ENCODE assay signal across 24 cellular contexts in the genomic region with DNA sequence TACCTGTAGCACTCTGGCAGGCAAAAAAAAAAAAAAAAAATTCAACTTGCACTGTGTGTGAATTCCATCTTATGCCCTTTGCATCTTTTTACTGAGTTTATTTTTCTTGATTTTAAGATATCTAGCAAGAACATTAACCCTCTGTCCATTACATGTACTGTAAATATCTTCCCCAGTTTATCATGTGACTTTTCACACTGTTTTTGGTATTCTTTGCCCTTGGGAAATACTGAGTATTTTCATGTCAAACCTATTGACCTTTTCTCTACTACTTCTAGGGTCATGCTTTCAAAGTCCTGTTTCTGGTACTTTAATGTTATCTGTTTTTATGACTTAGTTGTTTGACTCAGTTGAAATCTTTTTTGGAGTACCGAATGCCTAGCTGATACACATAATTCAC. TPM values are rescaled to one million over a fixed set of nuclear protein-coding genes. Genes with fewer than 3 reads are reported as not detected.
"Had no signal": no experiment of that assay in that cellular context is flagged by ENCODE, and none has a peak within 500 bp of the region (broad histone marks: within the 10 kb centered on the region; RNA-seq: fewer than 3 reads in every experiment).

No MANE protein-coding gene starts in this region.

- H3K9me3 ChIP-seq: esophagus squamous epithelium, upper lobe of left lung had no signal

- H3K27me3 Mint-ChIP-seq: activated naive CD8-positive, alpha-beta T cell treated with anti-CD3 and anti-CD28 coated beads, Interleukin-2, amount 50 U/mL, for 24 hours; effector memory CD8-positive, alpha-beta T cell had no signal

- DNase-seq: activated CD4-positive, alpha-beta T cell treated with anti-CD3 and anti-CD28 coated beads for 1 hour; activated CD4-positive, alpha-beta T cell treated with anti-CD3 and anti-CD28 coated beads, Interleukin-2, amount 50 U/mL, for 48 hours; activated CD8-positive, alpha-beta memory T cell treated with anti-CD3 and anti-CD28 coated beads, Interleukin-2, amount 50 U/mL, for 48 hours; activated naive CD4-positive, alpha-beta T cell treated with Interleukin-2 at 50 U/mL for 16 hours; activated naive CD8-positive, alpha-beta T cell treated with anti-CD3 and anti-CD28 coated beads, Interleukin-2, amount 50 U/mL, for 24 hours; activated T-cell treated with anti-CD3 and anti-CD28 coated beads, Interleukin-2, amount 50 U/mL, for 4 hours; anterior cingulate cortex; central memory CD4-positive, alpha-beta T cell; effector memory CD8-positive, alpha-beta T cell; esophagus squamous epithelium; heart left ventricle; nucleus accumbens; posterior cingulate gyrus; spleen; stimulated activated CD4-positive, alpha-beta T cell treated with anti-CD3 and anti-CD28 coated beads, Interleukin-4, amount 100 ng/mL, for 1 hour; stimulated activated naive CD4-positive, alpha-beta T cell treated with Interleukin-2 at 50 U/mL for 16 hours; upper lobe of left lung had no signal

- H3K27ac Mint-ChIP-seq: activated naive CD8-positive, alpha-beta T cell treated with anti-CD3 and anti-CD28 coated beads, Interleukin-2, amount 50 U/mL, for 24 hours; activated T-helper 2 cell treated with anti-CD3 and anti-CD28 coated beads, Interferon-gamma antibody, Interleukin-2, Interleukin-4, amounts not matched to agents 10 μg/mL and 5 μg/mL and 100 μg/mL, durations not matched to agents 14 hours and 24 hours and 36 hours; brain; T-helper 2 cell treated with Interferon-gamma antibody and Interleukin-4, amounts not matched to agents 5 μg/mL and 100 μg/mL, for 36 hours had no signal

- H3K4me3 Mint-ChIP-seq: activated naive CD8-positive, alpha-beta T cell treated with anti-CD3 and anti-CD28 coated beads, Interleukin-2, amount 50 U/mL, for 24 hours; activated T-cell treated with anti-CD3 and anti-CD28 coated beads, Interleukin-2, amount 50 U/mL, for 4 hours; brain; effector memory CD8-positive, alpha-beta T cell; T-helper 2 cell treated with Interferon-gamma antibody and Interleukin-4, amounts not matched to agents 5 μg/mL and 100 μg/mL, for 36 hours had no signal

- H3K4me3 ChIP-seq: esophagus squamous epithelium, gastroesophageal sphincter, heart left ventricle, SK-N-MC, spleen, upper lobe of left lung had no signal

- H3K27me3 ChIP-seq: esophagus squamous epithelium, gastroesophageal sphincter, heart left ventricle, spleen, upper lobe of left lung had no signal

- H3K27ac ChIP-seq: esophagus squamous epithelium, gastroesophageal sphincter, SK-N-MC, spleen, upper lobe of left lung, VCaP had no signal

- ATAC-seq: activated naive CD8-positive, alpha-beta T cell treated with anti-CD3 and anti-CD28 coated beads, Interleukin-2, amount 50 U/mL, for 24 hours; activated T-cell treated with anti-CD3 and anti-CD28 coated beads, Interleukin-2, amount 50 U/mL, for 4 hours; effector memory CD8-positive, alpha-beta T cell; gastroesophageal sphincter had no signal

RNA-seq across cellular contexts. Expression of gene HUS1B, which starts 0.8 kb away (rescaled TPM):
- total RNA-seq: myocyte had no signal
